11 cellular contexts compared by ENCODE assay signal in the genomic region with DNA sequence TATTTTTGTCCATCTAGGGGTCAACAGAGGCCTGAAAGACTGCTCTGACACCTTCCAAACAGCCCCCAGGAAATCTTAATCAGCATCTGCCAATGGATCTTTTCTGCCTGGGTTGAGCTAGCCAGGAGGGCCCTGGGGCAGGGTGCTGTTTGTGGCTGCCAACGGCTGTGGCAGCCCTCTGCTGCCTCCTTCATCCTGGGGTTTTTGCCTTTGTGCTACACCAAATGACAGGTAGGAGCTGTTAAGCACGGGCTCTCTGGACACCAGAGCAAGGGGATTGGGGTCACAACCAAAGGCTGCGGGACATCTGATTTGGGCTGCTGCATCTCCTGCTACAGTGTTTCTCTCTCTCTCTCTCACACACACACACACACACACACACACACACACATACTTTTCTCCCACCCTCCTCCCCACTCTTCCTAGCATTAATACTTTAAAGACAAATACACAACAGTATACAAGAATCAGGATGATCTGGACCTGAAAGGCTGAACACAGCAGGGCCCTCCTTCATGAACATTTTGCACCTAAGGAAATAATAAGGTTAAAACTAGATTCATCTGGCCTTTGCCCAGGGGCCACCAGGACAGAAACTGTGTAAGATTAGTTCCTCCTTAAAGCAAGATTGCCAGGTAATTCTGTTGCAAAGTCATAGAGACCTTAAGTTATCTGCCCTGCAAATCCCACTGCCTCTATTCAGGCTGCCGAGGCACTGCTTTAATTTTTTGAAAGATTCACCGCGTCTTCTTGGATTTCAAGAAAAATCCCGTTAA. TPM values are rescaled to one million over a fixed set of nuclear protein-coding genes. Genes with fewer than 3 reads are reported as not detected.
DNase-seq lines count a peak whose midpoint lies in the region; FAIRE-seq and TF ChIP-seq lines count a peak whose summit lies in the region.
"Had no signal": no experiment of that assay in that cellular context is flagged by ENCODE, and none has a peak within 500 bp of the region (broad histone marks: within the 10 kb centered on the region; RNA-seq: fewer than 3 reads in every experiment).

No MANE protein-coding gene starts in this region.

- H3K36me3 ChIP-seq in BLaER1 treated with 17β-estradiol and CSF1 and Interleukin-3, amounts not matched to agents 10 nM and 100 nM: no peaks in the 10 kb centered on the region
- H3K36me3 ChIP-seq in Peyer's patch (no peaks in the 10 kb centered on the region), kidney (ENCODE audit: control insufficient read depth in 1 of 2, insufficient read depth in 2 of 2, low read length in 2 of 2) (no peaks in the 10 kb centered on the region), rectal smooth muscle tissue (ENCODE audit: control insufficient read depth, insufficient read depth, low read length) (no peaks in the 10 kb centered on the region)

- CTCF ChIA-PET in GM10248 (lab: Yijun Ruan, JAX): interaction anchor here (1.7 kb wide), 1 partner anchor 11 kb away, joined by 11 read pairs; no protein-coding TSS in a partner anchor

- peak in 1 of 3 donors; percentile 57 for DNase-seq in Peyer's patch
- no peak for DNase-seq in kidney
- DNase-seq in GM10248 (ENCODE audit: extremely low spot score): no peak
- no peak for DNase-seq in NCI-H2196 treated with DMSO at 0.1 percent for 48 hours (lab: John Stamatoyannopoulos, UW; ENCODE audit: unreplicated experiment)
- DNase-seq in NCI-H510A treated with DMSO at 0.1 percent for 48 hours (lab: John Stamatoyannopoulos, UW): no peak
- DNase-seq in NCI-H2107 treated with DMSO at 0.1 percent for 48 hours (lab: John Stamatoyannopoulos, UW; ENCODE audit: unreplicated experiment): no peak
- DNase-seq: activated CD4-positive, CD25-positive, alpha-beta regulatory T cell; NCI-H1048; stimulated activated CD8-positive, alpha-beta memory T cell treated with anti-CD3 and anti-CD28 coated beads, Interleukin-4, amount 100 ng/mL, for 48 hours had no signal

- H3K4me1 ChIP-seq in BLaER1 treated with 17β-estradiol and CSF1 and Interleukin-3, amounts not matched to agents 10 nM and 100 nM: peaks cover 35 to 53% (median 43%) of the 10 kb centered on the region in 10 experiments
- peaks cover 0 to 29% (median 0%) of the 10 kb centered on the region in 4 donors for H3K4me1 ChIP-seq in Peyer's patch
- peaks cover 16 to 21% of the 10 kb centered on the region in 2 donors for H3K4me1 ChIP-seq in kidney (ENCODE audit: control insufficient read depth in 1 of 2, insufficient read depth in 1 of 2, low read depth in 1 of 2, low read length in 2 of 2)
- peaks cover 14% of the 10 kb centered on the region for H3K4me1 ChIP-seq in rectal smooth muscle tissue (ENCODE audit: control insufficient read depth, insufficient read depth, low read length)

- no peak for TF ChIP-seq POLR2A in Peyer's patch (IDR thresholded peaks at IDR 0.05)

- H3K9me3 ChIP-seq in BLaER1 treated with 17β-estradiol and CSF1 and Interleukin-3, amounts not matched to agents 10 nM and 100 nM (replicated peaks in 1 of 11): no peaks in the 10 kb centered on the region
- H3K9me3 ChIP-seq in Peyer's patch (no peaks in the 10 kb centered on the region), kidney (ENCODE audit: control insufficient read depth in 1 of 2, low read length in 2 of 2) (no peaks in the 10 kb centered on the region)

- no peak overlapping the region for H3K4me3 ChIP-seq in BLaER1 treated with 17β-estradiol and CSF1 and Interleukin-3, amounts not matched to agents 10 nM and 100 nM
- H3K4me3 ChIP-seq in Peyer's patch (no peak overlapping the region), kidney (ENCODE audit: low read length in 2 of 2) (no peak overlapping the region), rectal smooth muscle tissue (ENCODE audit: low read length) (no peak overlapping the region)

- H3K27ac ChIP-seq in BLaER1 treated with 17β-estradiol and CSF1 and Interleukin-3, amounts not matched to agents 10 nM and 100 nM: no peak overlapping the region
- H3K27ac ChIP-seq in Peyer's patch (peak overlapping the region in 3 of 4 donors; percentile 55 to 80 (median 79)), kidney (ENCODE audit: low read depth in 2 of 2, low read length in 2 of 2) (peak overlapping the region; percentile 92 to 93), rectal smooth muscle tissue (ENCODE audit: low read depth, low read length) (peak overlapping the region; percentile 70)

- no peak for FAIRE-seq in kidney (lab: Jason Lieb, UNC)

- peak overlapping the region; percentile 77 to 97 (median 89); a peak in 21 of 22 replicates for H3K4me2 ChIP-seq in BLaER1 treated with 17β-estradiol and CSF1 and Interleukin-3, amounts not matched to agents 10 nM and 100 nM

- TF ChIP-seq CTCF in Peyer's patch (IDR thresholded peaks at IDR 0.05) (peak in 1 of 6 experiments; percentile 5), kidney (IDR thresholded peaks at IDR 0.05; ENCODE audit: borderline replicate concordance, extremely low read depth, insufficient read depth) (no peak), GM10248 (IDR thresholded peaks at IDR 0.05; ENCODE audit: control extremely low read depth, extremely low read depth, low read depth, missing control alignments) (no peak)

- H4K20me1 ChIP-seq in BLaER1 treated with 17β-estradiol and CSF1 and Interleukin-3, amounts not matched to agents 10 nM and 100 nM: no peaks in the 10 kb centered on the region

- POLR2A ChIA-PET in GM10248 (lab: Yijun Ruan, JAX): no interaction called here

- H3K9ac ChIP-seq in BLaER1 treated with 17β-estradiol and CSF1 and Interleukin-3, amounts not matched to agents 10 nM and 100 nM: no peak overlapping the region
- peak overlapping the region in 1 of 2 donors; percentile 70 for H3K9ac ChIP-seq in kidney (ENCODE audit: low read length in 2 of 2)
- no peak overlapping the region for H3K9ac ChIP-seq in rectal smooth muscle tissue (ENCODE audit: low read length)

- no peaks in the 10 kb centered on the region; a peak in 1 of 22 replicates for H3K27me3 ChIP-seq in BLaER1 treated with 17β-estradiol and CSF1 and Interleukin-3, amounts not matched to agents 10 nM and 100 nM
- H3K27me3 ChIP-seq in Peyer's patch (no peaks in the 10 kb centered on the region), rectal smooth muscle tissue (ENCODE audit: control insufficient read depth, insufficient read depth, low read length) (no peaks in the 10 kb centered on the region)

- intact Hi-C loops in kidney (cut with DNase I): no loop called here

RNA-seq across cellular contexts. Expression of a gene that starts 1.8 kb away (rescaled TPM):
- total RNA-seq in Peyer's patch: 100 to 1,000 TPM in 1 of 4 donors, 10 to 100 TPM in 3; 46.9 to 108 (median 61.5) TPM
- total RNA-seq in kidney: 63.8 TPM
- polyA plus RNA-seq in kidney (ENCODE audit: insufficient read depth, low read depth, low replicate concordance): 10.4 TPM

Comparison
In these comparisons a context has a peak if more than half of its experiments do, and no peak if none do; other contexts are left out.
1. H3K27ac ChIP-seq: peak in Peyer's patch (3 of 4), kidney (2 of 2) and rectal smooth muscle tissue (single experiment); none in BLaER1 treated with 17β-estradiol and CSF1 and Interleukin-3, amounts not matched to agents 10 nM and 100 nM (0 of 11).